ENCODE assay signal across 8 cellular contexts in the genomic region with DNA sequence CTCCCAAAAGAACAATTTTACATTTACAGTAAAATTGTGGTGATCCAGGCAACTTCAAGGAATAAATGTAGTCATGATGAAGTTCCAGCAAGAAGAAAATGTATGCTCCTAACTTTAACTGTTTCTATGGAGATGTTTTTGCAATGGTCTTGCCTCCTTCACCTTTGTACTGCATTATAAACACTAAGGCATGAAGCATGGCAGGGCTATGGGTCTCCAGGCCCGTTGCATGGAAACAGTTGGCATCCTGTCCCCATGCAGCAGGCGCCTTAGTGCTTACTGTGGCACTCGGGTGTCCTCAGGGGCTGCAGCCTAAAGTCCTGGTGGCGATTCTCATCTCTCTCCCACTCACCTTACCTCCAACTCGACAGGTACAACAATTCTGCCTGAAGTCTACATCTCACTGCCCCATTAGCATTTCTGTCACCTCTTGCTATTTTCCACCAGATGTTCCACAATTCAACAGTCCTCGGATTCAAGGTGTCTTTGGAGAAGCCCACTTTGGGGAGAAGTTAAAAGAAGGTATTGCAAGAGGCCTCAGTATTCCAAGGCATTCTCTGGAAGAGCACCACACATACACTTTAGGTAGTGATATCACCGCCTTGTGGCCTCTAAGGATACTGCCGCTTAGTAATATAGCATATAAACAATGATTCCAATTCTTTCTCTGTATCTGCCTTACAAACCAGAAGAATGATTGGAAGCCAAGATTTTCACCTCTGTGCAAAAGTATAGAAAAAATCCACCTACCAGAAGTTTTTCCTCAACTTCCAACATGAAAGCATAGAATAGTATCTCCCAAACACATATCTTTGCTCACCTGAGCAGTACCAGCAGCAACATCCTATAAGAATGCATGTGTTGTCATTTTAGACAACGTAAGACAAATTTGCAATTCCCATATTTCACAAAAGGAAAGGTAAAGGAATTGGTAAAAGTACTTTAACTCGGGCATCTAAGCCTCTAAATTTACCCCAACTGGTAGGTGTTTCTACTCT. TPM values are rescaled to one million over a fixed set of nuclear protein-coding genes. Genes with fewer than 3 reads are reported as not detected.
DNase-seq lines count a peak whose midpoint lies in the region; ATAC-seq lines count a peak whose summit lies in the region.

No MANE protein-coding gene starts in this region.

- ATAC-seq in GM21576 (IDR thresholded peaks at IDR 0.05; ENCODE audit: unreplicated experiment) (peak; percentile 58), HG02623 (IDR thresholded peaks at IDR 0.05; ENCODE audit: unreplicated experiment) (no peak)

- DNase-seq in DMS153 (lab: John Stamatoyannopoulos, UW) (peak; percentile 50), NCI-H460 (ENCODE audit: extremely low read depth, low read depth) (peak; percentile 53), caudate nucleus (lab: John Stamatoyannopoulos, UW) (peak in 3 of 61 donors; percentile 8 to 49 (median 8)), midbrain (lab: John Stamatoyannopoulos, UW) (peak; percentile 45), activated gamma-delta T cell treated with Interleukin-2 at 50 U/mL for 16 hours (no peak), NCI-H128 (lab: John Stamatoyannopoulos, UW; ENCODE audit: unreplicated experiment) (no peak)

- peak overlapping the region; percentile 73 for H3K27ac ChIP-seq in caudate nucleus (ENCODE audit: low read depth, low read length)

RNA-seq across cellular contexts. Expression of gene LIFR, which starts 5.1 kb away (rescaled TPM):
- 62.4 and 67.3 TPM in 2 replicates for total RNA-seq in NCI-H460 (2014; rRNA removed; shearing (Covaris generic))
- 17.1 and 26.0 TPM in 2 replicates for polyA plus RNA-seq in NCI-H460 (2014; cell fraction: nucleus; rRNA removed)

Comparison
In these comparisons a context has a peak if more than half of its experiments do, and no peak if none do; other contexts are left out.
1. DNase-seq: peak in DMS153 (single experiment), NCI-H460 (single experiment) and midbrain (single experiment); none in activated gamma-delta T cell treated with Interleukin-2 at 50 U/mL for 16 hours (single experiment) and NCI-H128 (single experiment).